1 cellular context compared by ENCODE assay signal in genomic region chr3:153577059-153577736, GRCh38.
TF ChIP-seq lines count a peak whose summit lies in the region.

No MANE protein-coding gene starts in this region.

TF ChIP-seq in GM23338, 12 proteins besides CTCF, POLR2A, EP300 and RAD21 (continued from another document):
- no peak for TF ChIP-seq ZNF462 (CRISPR knock-in tag; IDR thresholded peaks at IDR 0.05)
